15 cellular contexts compared by ENCODE assay signal in the genomic region with DNA sequence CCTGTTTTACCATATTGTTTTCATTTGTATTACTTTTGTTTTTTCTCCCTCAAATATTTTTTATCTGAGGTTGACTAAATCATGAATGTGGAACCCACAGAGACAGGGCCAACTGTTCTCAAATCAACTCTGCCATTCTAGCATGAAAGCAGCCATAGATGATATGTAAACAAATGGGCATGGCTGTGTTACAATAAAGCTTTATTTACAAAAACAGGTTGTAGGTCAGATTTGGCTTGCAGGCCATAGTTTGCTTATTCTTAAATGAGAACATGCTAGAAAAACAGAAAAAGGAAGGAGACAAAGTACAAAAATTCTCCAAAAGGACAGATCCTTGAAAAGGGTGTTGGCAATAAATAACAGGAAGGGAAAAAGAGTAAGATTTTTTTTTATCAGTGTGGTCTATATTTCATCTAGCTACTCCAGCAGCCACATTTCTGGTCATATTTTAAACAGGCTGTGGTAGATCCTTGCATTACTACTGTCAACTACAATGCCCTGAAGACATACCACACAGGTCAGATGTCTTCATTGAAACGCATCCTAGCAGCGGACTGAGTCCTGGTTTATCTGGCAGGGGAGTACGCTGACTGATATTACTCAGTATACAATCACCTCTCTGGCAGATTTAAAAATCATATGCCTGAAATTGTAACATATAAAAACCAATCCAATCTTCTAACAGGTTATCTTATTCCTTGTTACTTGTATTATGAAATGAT.
"Had no signal": no experiment of that assay in that cellular context is flagged by ENCODE, and none has a peak within 500 bp of the region (broad histone marks: within the 10 kb centered on the region; RNA-seq: fewer than 3 reads in every experiment).

No MANE protein-coding gene starts in this region.

- DNase-seq: activated CD4-positive, alpha-beta T cell treated with anti-CD3 and anti-CD28 coated beads, Interleukin-2, amount 50 U/mL, for 1 hour; activated CD4-positive, CD25-positive, alpha-beta regulatory T cell; activated CD8-positive, alpha-beta memory T cell treated with anti-CD3 and anti-CD28 coated beads for 24 hours; dorsolateral prefrontal cortex; endodermal cell; erythroblast; left colon; lower lobe of right lung; posterior cingulate gyrus; retina; stimulated activated CD4-positive, alpha-beta T cell treated with anti-CD3 and anti-CD28 coated beads, Interleukin-4, amount 100 ng/mL, for 24 hours; stimulated activated naive CD4-positive, alpha-beta T cell treated with Interleukin-2 at 50 U/mL for 16 hours had no signal

- H3K27ac ChIP-seq: dorsolateral prefrontal cortex, gastroesophageal sphincter, lower lobe of right lung, suprapubic skin had no signal

- H3K4me3 ChIP-seq: dorsolateral prefrontal cortex, gastroesophageal sphincter, lower lobe of right lung, suprapubic skin had no signal

- H3K27me3 Mint-ChIP-seq: type B pancreatic cell had no signal

- H3K4me3 Mint-ChIP-seq: endodermal cell, type B pancreatic cell had no signal

- H3K9me3 Mint-ChIP-seq: type B pancreatic cell had no signal

- H3K9me3 ChIP-seq: suprapubic skin had no signal

- H3K27me3 ChIP-seq: dorsolateral prefrontal cortex, gastroesophageal sphincter, suprapubic skin had no signal

- H3K27ac Mint-ChIP-seq: endodermal cell, type B pancreatic cell had no signal

- H3K36me3 ChIP-seq: gastroesophageal sphincter, lower lobe of right lung, suprapubic skin had no signal
